ENCODE assay signal across 10 cellular contexts in the genomic region with DNA sequence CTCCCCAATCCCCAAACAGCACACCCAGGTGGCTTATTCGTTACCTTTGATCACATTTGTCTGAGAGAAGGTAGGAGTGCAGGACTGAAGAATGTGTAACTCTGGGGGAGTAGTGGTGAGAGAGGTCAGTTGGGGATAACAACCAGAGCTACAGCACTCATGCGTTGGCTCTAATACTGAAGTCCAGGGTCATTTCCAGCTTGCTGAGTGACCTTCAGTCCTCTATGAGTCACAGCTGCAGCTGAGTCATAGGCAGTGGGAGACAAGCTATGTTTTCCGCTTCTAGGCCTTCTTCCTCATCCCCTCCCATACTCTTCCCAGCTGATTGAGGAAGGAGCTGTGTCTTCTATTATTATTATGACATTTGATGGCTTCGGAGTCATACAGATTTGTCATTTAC. TPM values are rescaled to one million over a fixed set of nuclear protein-coding genes. Genes with fewer than 3 reads are reported as not detected.
A peak's percentile ranks its signal among the peaks of the same experiment; 100 is the strongest.
DNase-seq lines count a peak whose midpoint lies in the region; ATAC-seq, FAIRE-seq and TF ChIP-seq lines count a peak whose summit lies in the region.
"Had no signal": no experiment of that assay in that cellular context is flagged by ENCODE, and none has a peak within 500 bp of the region (broad histone marks: within the 10 kb centered on the region; RNA-seq: fewer than 3 reads in every experiment).

No MANE protein-coding gene starts in this region.

- H3K9me3 Mint-ChIP-seq in MCF 10A (ENCODE audit: unreplicated experiment) = no peaks in the 10 kb centered on the region
- no peaks in the 10 kb centered on the region for H3K9me3 Mint-ChIP-seq in CD8-positive, alpha-beta memory T cell
- H3K9me3 Mint-ChIP-seq: IgD-negative memory B cell; stimulated activated memory B cell treated with anti-CD40 and anti-IgM and Interleukin-4, amounts not matched to agents 10 μg/mL and 1 μg/mL and 100 μg/mL, for 72 hours had no signal

- no peaks in the 10 kb centered on the region for H3K36me3 ChIP-seq in kidney (ENCODE audit: control insufficient read depth in 1 of 2, insufficient read depth in 2 of 2, low read length in 2 of 2)
- no peaks in the 10 kb centered on the region for H3K36me3 ChIP-seq in upper lobe of right lung
- H3K36me3 ChIP-seq in CD8-positive, alpha-beta memory T cell (ENCODE audit: insufficient read depth, low read length) = no peaks in the 10 kb centered on the region
- H3K36me3 ChIP-seq in effector memory CD4-positive, alpha-beta T cell (ENCODE audit: control insufficient read depth, insufficient read depth, low read length) = no peaks in the 10 kb centered on the region

- H3K27me3 Mint-ChIP-seq in MCF 10A (ENCODE audit: insufficient read depth, unreplicated experiment) = no peaks in the 10 kb centered on the region
- peaks cover 0 to 7% of the 10 kb centered on the region in 2 donors for H3K27me3 Mint-ChIP-seq in CD8-positive, alpha-beta memory T cell
- H3K27me3 Mint-ChIP-seq: stimulated activated memory B cell treated with anti-CD40 and anti-IgM and Interleukin-4, amounts not matched to agents 10 μg/mL and 1 μg/mL and 100 μg/mL, for 72 hours had no signal

- no peak overlapping the region for H3K4me3 Mint-ChIP-seq in MCF 10A (ENCODE audit: unreplicated experiment)
- H3K4me3 Mint-ChIP-seq in CD8-positive, alpha-beta memory T cell = no peak overlapping the region
- H3K4me3 Mint-ChIP-seq: IgD-negative memory B cell; stimulated activated memory B cell treated with anti-CD40 and anti-IgM and Interleukin-4, amounts not matched to agents 10 μg/mL and 1 μg/mL and 100 μg/mL, for 72 hours had no signal

- intact Hi-C loops in MCF 10A (cut with micrococcal nuclease) = no loop called here
- intact Hi-C loops in kidney (cut with DNase I) = no loop called here
- intact Hi-C loops in upper lobe of right lung (cut with DNase I) = no loop called here

- ATAC-seq in upper lobe of right lung (peak; percentile 93), GM21576 (IDR thresholded peaks at IDR 0.05; ENCODE audit: unreplicated experiment) (no peak)
- ATAC-seq: stimulated activated memory B cell treated with anti-CD40 and anti-IgM and Interleukin-4, amounts not matched to agents 10 μg/mL and 1 μg/mL and 100 μg/mL, for 72 hours had no signal

- POLR2A ChIA-PET in MCF 10A (lab: Yijun Ruan, JAX) = no interaction called here
- POLR2A ChIA-PET in CD8-positive, alpha-beta memory T cell (lab: Charles Lee) = no interaction called here

- H3K27me3 ChIP-seq in upper lobe of right lung = no peaks in the 10 kb centered on the region
- no peaks in the 10 kb centered on the region for H3K27me3 ChIP-seq in CD8-positive, alpha-beta memory T cell (ENCODE audit: insufficient read depth, low read length, poor library complexity, severe bottlenecking)
- H3K27me3 ChIP-seq in effector memory CD4-positive, alpha-beta T cell (replicated peaks; ENCODE audit: control insufficient read depth, insufficient read depth, low read length, poor library complexity, severe bottlenecking) = no peaks in the 10 kb centered on the region

- no peak overlapping the region for H3K27ac Mint-ChIP-seq in MCF 10A (ENCODE audit: low read depth, unreplicated experiment)
- H3K27ac Mint-ChIP-seq in CD8-positive, alpha-beta memory T cell = no peak overlapping the region
- H3K27ac Mint-ChIP-seq: IgD-negative memory B cell; stimulated activated memory B cell treated with anti-CD40 and anti-IgM and Interleukin-4, amounts not matched to agents 10 μg/mL and 1 μg/mL and 100 μg/mL, for 72 hours had no signal

- H3K9me3 ChIP-seq in kidney (ENCODE audit: control insufficient read depth in 1 of 2, low read length in 2 of 2) = no peaks in the 10 kb centered on the region
- H3K9me3 ChIP-seq in upper lobe of right lung = no peaks in the 10 kb centered on the region
- H3K9me3 ChIP-seq in CD8-positive, alpha-beta memory T cell (ENCODE audit: low read length) = no peaks in the 10 kb centered on the region
- H3K9me3 ChIP-seq in effector memory CD4-positive, alpha-beta T cell (ENCODE audit: control insufficient read depth, low read length) = no peaks in the 10 kb centered on the region

- no peaks in the 10 kb centered on the region for H3K36me3 Mint-ChIP-seq in MCF 10A (ENCODE audit: insufficient read depth, unreplicated experiment)
- H3K36me3 Mint-ChIP-seq in CD8-positive, alpha-beta memory T cell = no peaks in the 10 kb centered on the region
- H3K36me3 Mint-ChIP-seq: IgD-negative memory B cell; stimulated activated memory B cell treated with anti-CD40 and anti-IgM and Interleukin-4, amounts not matched to agents 10 μg/mL and 1 μg/mL and 100 μg/mL, for 72 hours had no signal

- H3K4me3 ChIP-seq in kidney (ENCODE audit: low read length in 2 of 2) = no peak overlapping the region
- no peak overlapping the region for H3K4me3 ChIP-seq in upper lobe of right lung
- no peak overlapping the region for H3K4me3 ChIP-seq in CD8-positive, alpha-beta memory T cell (ENCODE audit: low read length)
- H3K4me3 ChIP-seq in effector memory CD4-positive, alpha-beta T cell (ENCODE audit: insufficient read depth, low read depth, low read length, poor library complexity, severe bottlenecking) = no peak overlapping the region

- peak overlapping the region in 1 of 2 donors; percentile 23 for H3K27ac ChIP-seq in kidney (ENCODE audit: low read depth in 2 of 2, low read length in 2 of 2)
- peak overlapping the region; percentile 51 for H3K27ac ChIP-seq in upper lobe of right lung
- no peak overlapping the region for H3K27ac ChIP-seq in CD8-positive, alpha-beta memory T cell (ENCODE audit: low read depth, low read length)
- H3K27ac ChIP-seq in effector memory CD4-positive, alpha-beta T cell (ENCODE audit: insufficient read depth, low read length, poor library complexity, severe bottlenecking) = no peak overlapping the region

- TF ChIP-seq CTCF in MCF 10A (IDR thresholded peaks at IDR 0.05; ENCODE audit: unreplicated experiment) (no peak), kidney (IDR thresholded peaks at IDR 0.05; ENCODE audit: borderline replicate concordance, extremely low read depth, insufficient read depth) (no peak), upper lobe of right lung (IDR thresholded peaks at IDR 0.05) (no peak)

- H3K4me1 ChIP-seq in kidney (ENCODE audit: control insufficient read depth in 1 of 2, insufficient read depth in 1 of 2, low read depth in 1 of 2, low read length in 2 of 2) (no peaks in the 10 kb centered on the region), upper lobe of right lung (no peaks in the 10 kb centered on the region)
- H3K4me1 ChIP-seq in CD8-positive, alpha-beta memory T cell (ENCODE audit: insufficient read depth, low read length) = no peaks in the 10 kb centered on the region
- no peaks in the 10 kb centered on the region for H3K4me1 ChIP-seq in effector memory CD4-positive, alpha-beta T cell (ENCODE audit: control insufficient read depth, insufficient read depth, low read length, poor library complexity, severe bottlenecking)

- H3K4me1 Mint-ChIP-seq in MCF 10A (ENCODE audit: insufficient read depth, unreplicated experiment) = peaks cover 4% of the 10 kb centered on the region
- no peaks in the 10 kb centered on the region for H3K4me1 Mint-ChIP-seq in CD8-positive, alpha-beta memory T cell
- H3K4me1 Mint-ChIP-seq: IgD-negative memory B cell; stimulated activated memory B cell treated with anti-CD40 and anti-IgM and Interleukin-4, amounts not matched to agents 10 μg/mL and 1 μg/mL and 100 μg/mL, for 72 hours had no signal

- peak; percentile 91 for FAIRE-seq in kidney (lab: Jason Lieb, UNC)

- CTCF ChIA-PET in MCF 10A (lab: Yijun Ruan, JAX) = interaction anchor here (2.0 kb wide), 1 partner anchor 25 kb away, joined by 8 read pairs; no protein-coding TSS in a partner anchor
- CTCF ChIA-PET in CD8-positive, alpha-beta memory T cell (lab: Charles Lee) = no interaction called here

- DNase-seq in HuH-7 (ENCODE audit: low spot score) = peak; percentile 63
- DNase-seq in MCF 10A (ENCODE audit: unreplicated experiment) = peak; percentile 77
- no peak for DNase-seq in kidney
- DNase-seq in upper lobe of right lung = no peak
- DNase-seq in CD8-positive, alpha-beta memory T cell = no peak
- DNase-seq in NCI-H1694 (lab: John Stamatoyannopoulos, UW) = no peak
- DNase-seq in effector memory CD4-positive, alpha-beta T cell = no peak

- BruUV-seq in MCF 10A (replicated peaks; lab: Mats Ljungman, UMichigan) = no TSS peak

- H3K9ac ChIP-seq in kidney (ENCODE audit: low read length in 2 of 2) = no peak overlapping the region

RNA-seq across cellular contexts. Expression of gene CT47C1, which starts 31.6 kb away (rescaled TPM):
- total RNA-seq in MCF 10A (2022) (not detected in 2 replicates), kidney (not detected), upper lobe of right lung (not detected)
- polyA plus RNA-seq in kidney (ENCODE audit: insufficient read depth, low read depth, low replicate concordance) = not detected
- total RNA-seq in CD8-positive, alpha-beta memory T cell = not detected
- polyA plus RNA-seq in CD8-positive, alpha-beta memory T cell = not detected
- polyA plus RNA-seq: IgD-negative memory B cell had no signal

Comparison
In these comparisons a context has a peak if more than half of its experiments do, and no peak if none do; other contexts are left out.
1. DNase-seq: peak in HuH-7 (single experiment) and MCF 10A (single experiment); none in kidney (single experiment), upper lobe of right lung (single experiment), CD8-positive, alpha-beta memory T cell (0 of 5), NCI-H1694 (single experiment) and effector memory CD4-positive, alpha-beta T cell (0 of 3).